ENCODE assay signal across 9 cellular contexts in genomic region chr5:172832383-172833315, GRCh38. TPM values are rescaled to one million over a fixed set of nuclear protein-coding genes. Genes with fewer than 3 reads are reported as not detected.
A peak's percentile ranks its signal among the peaks of the same experiment; 100 is the strongest.
DNase-seq lines count a peak whose midpoint lies in the region; ATAC-seq and TF ChIP-seq lines count a peak whose summit lies in the region.
"Had no signal": no experiment of that assay in that cellular context is flagged by ENCODE, and none has a peak within 500 bp of the region (broad histone marks: within the 10 kb centered on the region; RNA-seq: fewer than 3 reads in every experiment).

No MANE protein-coding gene starts in this region.

- H3K79me2 ChIP-seq in ACC112 (ENCODE audit: control insufficient read depth, insufficient read depth, low read length, unreplicated experiment): peaks cover 35% of the 10 kb centered on the region

- no peak overlapping the region for H2BK20ac ChIP-seq in IMR-90 (ENCODE audit: low read depth, low read length)

- H3K79me1 ChIP-seq in IMR-90 (ENCODE audit: low read depth in 1 of 2, low read length in 2 of 2): peaks cover 7 to 64% of the 10 kb centered on the region in 2 experiments; a peak in 3 of 4 replicates

- intact Hi-C loops in IMR-90 (cut with micrococcal nuclease) (loop anchor here (10.0 kb wide), 1 partner anchor 118 kb away; no protein-coding TSS in a partner anchor), A673 (cut with micrococcal nuclease; ENCODE audit: unreplicated experiment) (no loop called here)

- no peak overlapping the region for H3K56ac ChIP-seq in IMR-90 (ENCODE audit: extremely low read depth, insufficient read depth, low read length)

- peak overlapping the region; percentile 83 for H4K91ac ChIP-seq in IMR-90 (ENCODE audit: insufficient read depth, low read depth, low read length)

- BruUV-seq in IMR-90 (replicated peaks; lab: Mats Ljungman, UMichigan): no TSS peak
- no TSS peak for BruUV-seq in A673 (replicated peaks; lab: Mats Ljungman, UMichigan)

- H2BK15ac ChIP-seq in IMR-90 (ENCODE audit: low read depth, low read length): peak overlapping the region; percentile 96

- CTCF ChIA-PET in IMR-90 (lab: Yijun Ruan, JAX): interaction anchor here (0.6 kb wide), 1 partner anchor 19 kb away, joined by 3 read pairs; no protein-coding TSS in a partner anchor
- CTCF ChIA-PET in A673 (lab: Charles Lee): no interaction called here

- no peak for TF ChIP-seq RAD21 in IMR-90 (IDR thresholded peaks at IDR 0.05; ENCODE audit: low read length)

- peak overlapping the region; percentile 22 for H2BK5ac ChIP-seq in IMR-90 (ENCODE audit: low read depth, low read length, poor library complexity, severe bottlenecking)

- H3K4me1 ChIP-seq in ACC112 (ENCODE audit: control insufficient read depth, insufficient read depth, low read length, unreplicated experiment) (peaks cover 59% of the 10 kb centered on the region), IMR-90 (ENCODE audit: control insufficient read depth, insufficient read depth, low read length) (peaks cover 26% of the 10 kb centered on the region), duodenal mucosa (ENCODE audit: control insufficient read depth in 1 of 2, insufficient read depth in 2 of 2, low read length in 2 of 2) (peaks cover 27 to 32% of the 10 kb centered on the region in 2 donors), neuron (ENCODE audit: insufficient read depth, low read length) (peaks cover 13% of the 10 kb centered on the region), A673 (ENCODE audit: insufficient read depth, low read length, poor library complexity, severe bottlenecking) (no peaks in the 10 kb centered on the region)

- in situ Hi-C loops in IMR-90 (cut with MboI; ENCODE audit: low sequenced_read_pairs): no loop called here
- in situ Hi-C loops in GM13977 (cut with MboI; ENCODE audit: low pct_unique_long_range_greater_than_20kb, low sequenced_read_pairs, unreplicated experiment): no loop called here

- H4K20me1 ChIP-seq in IMR-90 (ENCODE audit: insufficient read depth, low read length): 0 out of 2 replicates have a peak, but pooled peaks cover 12% of the 10 kb centered on the region

- no peak overlapping the region for H3K23ac ChIP-seq in IMR-90 (ENCODE audit: low read depth, low read length)

- peak overlapping the region; percentile 73 for H4K5ac ChIP-seq in IMR-90 (ENCODE audit: low read depth, low read length)

- peak overlapping the region; percentile 67 for H2AK9ac ChIP-seq in IMR-90 (replicated peaks; ENCODE audit: low read depth, low read length, poor library complexity)

- peak overlapping the region; percentile 98 for H3K27ac ChIP-seq in ACC112 (ENCODE audit: low read depth, low read length)
- H3K27ac ChIP-seq in IMR-90 (ENCODE audit: insufficient read depth, low read length): peak overlapping the region; percentile 93; the same call in 1 of the 2 replicates
- peak overlapping the region; percentile 35 for H3K27ac ChIP-seq in duodenal mucosa (ENCODE audit: low read depth, low read length)
- no peak overlapping the region for H3K27ac ChIP-seq in A673 (ENCODE audit: low read depth, low read length, poor library complexity, severe bottlenecking)

- DNase-seq in IMR-90: no peak
- no peak for DNase-seq in KG1 (lab: John Stamatoyannopoulos, UW)
- DNase-seq in A673 (ENCODE audit: low spot score): no peak
- DNase-seq in HUDEP-2 (lab: John Stamatoyannopoulos, UW; ENCODE audit: unreplicated experiment in 76 of 76): no peak
- DNase-seq in GM13977 (ENCODE audit: low spot score): no peak
- DNase-seq: NCI-H2171 had no signal

- no peak for ATAC-seq in IMR-90 (ENCODE audit: low read depth)

- POLR2A ChIA-PET in IMR-90 (lab: Charles Lee; ENCODE audit: unreplicated experiment) (no interaction called here), A673 (lab: Charles Lee; ENCODE audit: low non-redundant PET) (no interaction called here)

- peak; percentile 86 for TF ChIP-seq POLR2A in IMR-90 (IDR thresholded peaks at IDR 0.05; ENCODE audit: low read depth, low read length)

- H2AFZ ChIP-seq in ACC112 (ENCODE audit: low read length, unreplicated experiment) (no peak overlapping the region), IMR-90 (replicated peaks; ENCODE audit: low read length, poor library complexity) (peak overlapping the region; percentile 38), neuron (ENCODE audit: low read depth, low read length) (no peak overlapping the region)

- TF ChIP-seq CTCF in IMR-90 (conservative IDR thresholded peaks at IDR 0.05; ENCODE audit: low read depth, low read length): no peak
- no peak for TF ChIP-seq CTCF in A673 (conservative IDR thresholded peaks at IDR 0.05; ENCODE audit: low read depth, low read length)
- TF ChIP-seq CTCF in GM13977 (IDR thresholded peaks at IDR 0.05; ENCODE audit: extremely low read depth, insufficient read depth, missing control alignments): no peak

- H3K18ac ChIP-seq in IMR-90 (ENCODE audit: low read depth, low read length): no peak overlapping the region

- H3K14ac ChIP-seq in IMR-90 (replicated peaks; ENCODE audit: low read depth, low read length): no peak overlapping the region

- H3K9me3 ChIP-seq in IMR-90 (ENCODE audit: control insufficient read depth, insufficient read depth, low read length) (no peaks in the 10 kb centered on the region), duodenal mucosa (ENCODE audit: control insufficient read depth in 1 of 2, low read length in 2 of 2) (no peaks in the 10 kb centered on the region), neuron (ENCODE audit: low read length) (no peaks in the 10 kb centered on the region), A673 (ENCODE audit: low read depth, low read length, poor library complexity, severe bottlenecking) (no peaks in the 10 kb centered on the region)

- H3K4ac ChIP-seq in IMR-90 (ENCODE audit: low read depth, low read length): peak overlapping the region; percentile 92

- H2BK120ac ChIP-seq in IMR-90 (ENCODE audit: low read depth, low read length): peak overlapping the region; percentile 62

- 83% methylated on average over 6 of the region's 14 CpGs; no CpG with 5 or more reads in 1 of the 2 experiments for whole genome bisulfite sequencing in IMR-90 (ENCODE audit: extremely low coverage in 2 of 2, insufficient read length in 1 of 2), 2 experiments

- peak overlapping the region; percentile 83 for H2AK5ac ChIP-seq in IMR-90 (ENCODE audit: low read depth, low read length)

- no peak overlapping the region for H3K4me2 ChIP-seq in IMR-90 (ENCODE audit: low read depth, low read length)

- H3K4me3 ChIP-seq in ACC112 (ENCODE audit: low read depth, low read length) (no peak overlapping the region), IMR-90 (ENCODE audit: insufficient read depth, low read depth, low read length) (no peak overlapping the region), duodenal mucosa (ENCODE audit: low read depth in 1 of 2, low read length in 2 of 2) (no peak overlapping the region), neuron (ENCODE audit: low read length) (peak overlapping the region; percentile 70), A673 (ENCODE audit: low read depth, low read length, poor library complexity, severe bottlenecking) (no peak overlapping the region)

- H3K36me3 ChIP-seq in ACC112 (ENCODE audit: insufficient read depth, low read length): peaks cover 10% of the 10 kb centered on the region; the same call in 1 of the 2 replicates
- peaks cover 12% of the 10 kb centered on the region for H3K36me3 ChIP-seq in IMR-90 (ENCODE audit: control insufficient read depth, insufficient read depth, low read length)
- H3K36me3 ChIP-seq in duodenal mucosa (ENCODE audit: control insufficient read depth in 1 of 2, insufficient read depth in 2 of 2, low read length in 2 of 2): no peaks in the 10 kb centered on the region
- H3K36me3 ChIP-seq in neuron (ENCODE audit: insufficient read depth, low read length): peaks cover 7% of the 10 kb centered on the region
- H3K36me3 ChIP-seq in A673 (ENCODE audit: insufficient read depth, low read length, poor library complexity, severe bottlenecking): no peaks in the 10 kb centered on the region

- H3K9ac ChIP-seq in IMR-90 (ENCODE audit: low read depth, low read length) (no peak overlapping the region), duodenal mucosa (ENCODE audit: low read depth in 1 of 2, low read length in 2 of 2) (peak overlapping the region in 1 of 2 donors; percentile 57)

- peaks cover 34% of the 10 kb centered on the region for H3K9me1 ChIP-seq in IMR-90 (ENCODE audit: insufficient read depth, low read length)

- peak overlapping the region; percentile 69 to 74; a peak in 2 of 4 replicates for H4K8ac ChIP-seq in IMR-90 (ENCODE audit: low read depth in 2 of 2, low read length in 2 of 2)

- H3K27me3 ChIP-seq in ACC112 (ENCODE audit: insufficient read depth, low read length) (no peaks in the 10 kb centered on the region), IMR-90 (ENCODE audit: control insufficient read depth, insufficient read depth, low read length) (no peaks in the 10 kb centered on the region), duodenal mucosa (ENCODE audit: control insufficient read depth in 1 of 2, insufficient read depth in 2 of 2, low read length in 2 of 2) (no peaks in the 10 kb centered on the region), neuron (ENCODE audit: insufficient read depth, low read length) (no peaks in the 10 kb centered on the region), A673 (replicated peaks; ENCODE audit: insufficient read depth, low read depth, low read length, poor library complexity) (no peaks in the 10 kb centered on the region)

- dilution Hi-C loops in IMR-90 (cut with HindIII; ENCODE audit: low sequenced_read_pairs, unreplicated experiment): no loop called here

TF ChIP-seq in IMR-90, 13 proteins besides CTCF, POLR2A, EP300 and RAD21:
- TF ChIP-seq NFE2L2 (IDR thresholded peaks at IDR 0.05; ENCODE audit: low read depth, low read length) (no peak), MAFK (IDR thresholded peaks at IDR 0.05; ENCODE audit: low read depth, low read length) (no peak), CEBPB (IDR thresholded peaks at IDR 0.05; ENCODE audit: low read depth, low read length) (no peak)

RNA-seq across cellular contexts. Expression of gene ERGIC1, which starts 1.4 kb away (rescaled TPM):
- total RNA-seq in IMR-90 (2012; rRNA removed): 124 and 134 TPM in 2 replicates
- 185 and 192 TPM in 2 replicates for polyA plus RNA-seq in IMR-90 (2012; rRNA removed)
- 59.2 and 179 TPM in 2 replicates for polyA plus RNA-seq in IMR-90 (2012; cell fraction: cytosol; rRNA removed)
- polyA plus RNA-seq in IMR-90 (2012; cell fraction: nucleus; rRNA removed; ENCODE audit: low replicate concordance): 128 and 132 TPM in 2 replicates
- total RNA-seq in A673 (2021): 44.2 and 48.7 TPM in 2 replicates
